In genomic region chr9:120261419-120261818, GRCh38 we compare ENCODE assay signal across 18 cellular contexts.
"Had no signal": no experiment of that assay in that cellular context is flagged by ENCODE, and none has a peak within 500 bp of the region (broad histone marks: within the 10 kb centered on the region; RNA-seq: fewer than 3 reads in every experiment).

No MANE protein-coding gene starts in this region.

- H3K4me1 ChIP-seq: SJSA1 had no signal

- H3K36me3 ChIP-seq: SJSA1 had no signal

- H3K9me3 ChIP-seq: SJSA1 had no signal

- H3K27ac ChIP-seq: HL-60, SJSA1, SK-N-MC had no signal

- DNase-seq: Kasumi-1, KG1, MM.1S, NCI-H1092 treated with DMSO at 0.1 percent for 48 hours, NCI-H1436, NCI-H1694, NCI-H187 treated with DMSO at 0.1 percent for 48 hours, NCI-H2029 treated with DMSO at 0.1 percent for 48 hours, NCI-H2171 treated with DMSO at 0.1 percent for 48 hours, NCI-H524, NCI-H526 treated with DMSO at 0.1 percent for 48 hours, NCI-H774, Right ventricle myocardium superior, RPMI8226, SIG-M5 had no signal

- H3K4me3 ChIP-seq: SJSA1, SK-N-MC had no signal

- H3K27me3 ChIP-seq: SJSA1 had no signal
